9 cellular contexts compared by ENCODE assay signal in genomic region chr1:65948609-65949229, GRCh38.
DNase-seq lines count a peak whose midpoint lies in the region; FAIRE-seq and TF ChIP-seq lines count a peak whose summit lies in the region.
"Had no signal": no experiment of that assay in that cellular context is flagged by ENCODE, and none has a peak within 500 bp of the region (broad histone marks: within the 10 kb centered on the region; RNA-seq: fewer than 3 reads in every experiment).

No MANE protein-coding gene starts in this region.

- H3K9me1 ChIP-seq in keratinocyte (ENCODE audit: control insufficient read depth, extremely low read depth, insufficient read depth, low read length), result no peaks in the 10 kb centered on the region

- H3K27me3 ChIP-seq in keratinocyte (ENCODE audit: control insufficient read depth, extremely low read depth, insufficient read depth, low read length), result no peaks in the 10 kb centered on the region

- no peak overlapping the region for H2AFZ ChIP-seq in keratinocyte (ENCODE audit: control insufficient read depth, low read length)

- H3K4me3 ChIP-seq in HEK293 (ENCODE audit: low read depth, low read length) (no peak overlapping the region), keratinocyte (ENCODE audit: control insufficient read depth in 2 of 3, extremely low read depth in 1 of 3, insufficient read depth in 2 of 3, low read depth in 1 of 3, low read length in 3 of 3) (no peak overlapping the region)

- dilution Hi-C loops in keratinocyte (cut with MboI; ENCODE audit: extremely low pct_ligation_motif_present, low sequenced_read_pairs), result no loop called here

- no peak overlapping the region for H3K27ac ChIP-seq in HEK293 (ENCODE audit: extremely low read depth, low read depth, low read length)
- H3K27ac ChIP-seq in keratinocyte (ENCODE audit: control insufficient read depth, insufficient read depth, low read length), result no peak overlapping the region

- CTCF ChIA-PET in HEK293 (lab: Yijun Ruan, JAX), result interaction anchor here (0.7 to 1.7 kb wide), 4 partner anchors 11 to 713 kb away, joined by 3 to 5 read pairs (median 4); no protein-coding TSS in a partner anchor
- CTCF ChIA-PET in HEK293T (lab: Yijun Ruan, JAX), result no interaction called here

- H3K36me3 ChIP-seq in HEK293 (ENCODE audit: control insufficient read depth in 2 of 2, insufficient read depth in 1 of 2, low read length in 2 of 2), result no peaks in the 10 kb centered on the region
- no peaks in the 10 kb centered on the region for H3K36me3 ChIP-seq in keratinocyte (ENCODE audit: control insufficient read depth in 2 of 2, extremely low read depth in 1 of 2, insufficient read depth in 2 of 2, low read length in 2 of 2)

- H4K20me1 ChIP-seq in keratinocyte (ENCODE audit: control insufficient read depth, extremely low read depth, insufficient read depth, low read length), result no peaks in the 10 kb centered on the region

- no peaks in the 10 kb centered on the region for H3K4me1 ChIP-seq in HEK293 (ENCODE audit: control insufficient read depth, insufficient read depth, low read length)
- H3K4me1 ChIP-seq in keratinocyte (ENCODE audit: control insufficient read depth, extremely low read depth, insufficient read depth, low read length), result no peaks in the 10 kb centered on the region

- FAIRE-seq in keratinocyte (lab: Jason Lieb, UNC), result no peak

- H3K9me3 ChIP-seq in HEK293 (ENCODE audit: control insufficient read depth, insufficient read depth, low read depth, low read length) (no peaks in the 10 kb centered on the region), keratinocyte (ENCODE audit: control insufficient read depth, low read depth, low read length) (no peaks in the 10 kb centered on the region)

- H3K9ac ChIP-seq in keratinocyte (ENCODE audit: control insufficient read depth, extremely low read depth, insufficient read depth, low read length), result no peak overlapping the region

- DNase-seq in AG08395 (ENCODE audit: low spot score) (peak; percentile 77), T1000 (lab: John Stamatoyannopoulos, UW) (peak; percentile 18), keratinocyte (ENCODE audit: low read depth, low spot score) (no peak), NCI-H2107 (lab: John Stamatoyannopoulos, UW) (no peak), HEK293T (ENCODE audit: extremely low spot score) (no peak), cerebellar nuclear complex (lab: John Stamatoyannopoulos, UW) (no peak)
- DNase-seq in activated naive CD4-positive, alpha-beta T cell treated with anti-CD3 and anti-CD28 coated beads, Interleukin-2, amount 50 U/mL, for 16 hours, result no peak
- DNase-seq: activated naive CD8-positive, alpha-beta T cell treated with anti-CD3 and anti-CD28 coated beads, Interleukin-2, amount 10 ng/mL, durations not matched to agents 7 days and 5 days had no signal

- no peaks in the 10 kb centered on the region for H3K79me2 ChIP-seq in keratinocyte (ENCODE audit: control insufficient read depth, insufficient read depth, low read length)

- POLR2A ChIA-PET in HEK293 (lab: Yijun Ruan, JAX) (no interaction called here), HEK293T (lab: Yijun Ruan, JAX) (no interaction called here)

- TF ChIP-seq CTCF in HEK293 (tag by site-specific recombination; IDR thresholded peaks at IDR 0.05), result peak; percentile 12; the same call in 1 of the 2 replicates
- peak in 2 of 3 experiments; percentile 25 to 29 for TF ChIP-seq CTCF in keratinocyte (optimal IDR thresholded peaks at IDR 0.05 in 1 of 3, IDR thresholded peaks at IDR 0.05 in 1 of 3, conservative IDR thresholded peaks at IDR 0.05 in 1 of 3; ENCODE audit: extremely low read depth in 1 of 3, insufficient read depth in 2 of 3, low read length in 3 of 3)

- no peak overlapping the region for H3K4me2 ChIP-seq in keratinocyte (ENCODE audit: control insufficient read depth, extremely low read depth, insufficient read depth, low read depth, low read length)

TF ChIP-seq in HEK293, 187 proteins besides CTCF, POLR2A, EP300 and RAD21:
- TF ChIP-seq ZNF654 (tag by site-specific recombination; IDR thresholded peaks at IDR 0.05; ENCODE audit: low read depth), result peak; percentile 50
- TF ChIP-seq, protein P1, sequence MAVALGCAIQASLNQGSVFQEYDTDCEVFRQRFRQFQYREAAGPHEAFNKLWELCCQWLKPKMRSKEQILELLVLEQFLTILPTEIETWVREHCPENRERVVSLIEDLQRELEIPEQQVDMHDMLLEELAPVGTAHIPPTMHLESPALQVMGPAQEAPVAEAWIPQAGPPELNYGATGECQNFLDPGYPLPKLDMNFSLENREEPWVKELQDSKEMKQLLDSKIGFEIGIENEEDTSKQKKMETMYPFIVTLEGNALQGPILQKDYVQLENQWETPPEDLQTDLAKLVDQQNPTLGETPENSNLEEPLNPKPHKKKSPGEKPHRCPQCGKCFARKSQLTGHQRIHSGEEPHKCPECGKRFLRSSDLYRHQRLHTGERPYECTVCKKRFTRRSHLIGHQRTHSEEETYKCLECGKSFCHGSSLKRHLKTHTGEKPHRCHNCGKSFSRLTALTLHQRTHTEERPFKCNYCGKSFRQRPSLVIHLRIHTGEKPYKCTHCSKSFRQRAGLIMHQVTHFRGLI (tag by site-specific recombination; IDR thresholded peaks at IDR 0.05), result no peak

TF ChIP-seq in HEK293T, 16 proteins besides CTCF, POLR2A, EP300 and RAD21:
- TF ChIP-seq FOXM1 (IDR thresholded peaks at IDR 0.05; ENCODE audit: borderline replicate concordance) (no peak), SP1 (IDR thresholded peaks at IDR 0.05) (no peak), L3MBTL2 (conservative IDR thresholded peaks at IDR 0.05) (no peak), LEF1 (IDR thresholded peaks at IDR 0.05; ENCODE audit: borderline replicate concordance) (no peak), ELF4 (IDR thresholded peaks at IDR 0.05) (no peak), TARDBP (IDR thresholded peaks at IDR 0.05) (no peak)

Comparison
In these comparisons a context has a peak if more than half of its experiments do, and no peak if none do; other contexts are left out.
1. DNase-seq: peak in AG08395 (single experiment) and T1000 (single experiment); none in keratinocyte (single experiment), NCI-H2107 (single experiment), HEK293T (single experiment), activated naive CD4-positive, alpha-beta T cell treated with anti-CD3 and anti-CD28 coated beads, Interleukin-2, amount 50 U/mL, for 16 hours (single experiment) and cerebellar nuclear complex (0 of 2).